ENCODE assay signal across 8 cellular contexts in genomic region chr5:147098233-147098790, GRCh38.
DNase-seq lines count a peak whose midpoint lies in the region; ATAC-seq, FAIRE-seq and TF ChIP-seq lines count a peak whose summit lies in the region.

No MANE protein-coding gene starts in this region.

- no peak overlapping the region for H3K4me3 ChIP-seq in bronchial epithelial cell (ENCODE audit: low read depth, low read length)

- no peaks in the 10 kb centered on the region for H3K27me3 ChIP-seq in bronchial epithelial cell (ENCODE audit: control insufficient read depth, insufficient read depth, low read length)

- ATAC-seq in HG02798 (IDR thresholded peaks at IDR 0.05; ENCODE audit: poor library complexity, unreplicated experiment) (peak; percentile 43), GM21360 (IDR thresholded peaks at IDR 0.05; ENCODE audit: unreplicated experiment) (no peak), GM18517 (IDR thresholded peaks at IDR 0.05; ENCODE audit: unreplicated experiment) (no peak)

- no peak for FAIRE-seq in bronchial epithelial cell (lab: Jason Lieb, UNC)

- peak; percentile 57 for TF ChIP-seq CTCF in bronchial epithelial cell (IDR thresholded peaks at IDR 0.05; ENCODE audit: insufficient read depth, low read length, severe bottlenecking)

- no peaks in the 10 kb centered on the region for H3K36me3 ChIP-seq in bronchial epithelial cell (ENCODE audit: control insufficient read depth, insufficient read depth, low read length)

- DNase-seq in Daoy (ENCODE audit: low read depth) = peak; percentile 71
- peak; percentile 62 for DNase-seq in NCI-H446 treated with DMSO at 0.1 percent for 48 hours (lab: John Stamatoyannopoulos, UW)
- peak; percentile 56 for DNase-seq in bronchial epithelial cell (ENCODE audit: low read depth)
- peak; percentile 34 for DNase-seq in kidney glomerular epithelial cell (lab: John Stamatoyannopoulos, UW)
- DNase-seq in GF-D8 (lab: John Stamatoyannopoulos, UW) = no peak
